In the genomic region with DNA sequence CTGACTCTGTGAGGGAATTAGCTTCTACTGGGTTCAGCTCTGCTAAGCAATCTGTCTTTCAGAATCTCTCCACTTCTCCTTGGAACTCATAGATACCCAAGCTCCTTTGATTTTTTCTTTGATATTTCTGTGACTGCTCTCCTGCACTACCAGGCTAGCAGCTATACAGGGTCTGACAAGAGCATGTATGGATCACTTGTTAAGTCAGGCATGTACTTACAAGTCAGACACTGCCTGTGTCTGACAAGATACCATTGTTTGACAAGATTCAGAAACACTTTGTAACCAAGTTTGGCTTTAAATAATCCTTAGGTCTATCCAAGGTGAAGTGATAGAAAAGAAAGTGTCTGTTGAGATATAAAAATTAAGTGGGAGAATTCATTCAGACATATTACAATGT, we compare ENCODE assay signal across 1 cellular context.
TF ChIP-seq lines count a peak whose summit lies in the region.

No MANE protein-coding gene starts in this region.

TF ChIP-seq in neural cell, 6 proteins besides CTCF, POLR2A, EP300 and RAD21:
- TF ChIP-seq, protein P1, sequence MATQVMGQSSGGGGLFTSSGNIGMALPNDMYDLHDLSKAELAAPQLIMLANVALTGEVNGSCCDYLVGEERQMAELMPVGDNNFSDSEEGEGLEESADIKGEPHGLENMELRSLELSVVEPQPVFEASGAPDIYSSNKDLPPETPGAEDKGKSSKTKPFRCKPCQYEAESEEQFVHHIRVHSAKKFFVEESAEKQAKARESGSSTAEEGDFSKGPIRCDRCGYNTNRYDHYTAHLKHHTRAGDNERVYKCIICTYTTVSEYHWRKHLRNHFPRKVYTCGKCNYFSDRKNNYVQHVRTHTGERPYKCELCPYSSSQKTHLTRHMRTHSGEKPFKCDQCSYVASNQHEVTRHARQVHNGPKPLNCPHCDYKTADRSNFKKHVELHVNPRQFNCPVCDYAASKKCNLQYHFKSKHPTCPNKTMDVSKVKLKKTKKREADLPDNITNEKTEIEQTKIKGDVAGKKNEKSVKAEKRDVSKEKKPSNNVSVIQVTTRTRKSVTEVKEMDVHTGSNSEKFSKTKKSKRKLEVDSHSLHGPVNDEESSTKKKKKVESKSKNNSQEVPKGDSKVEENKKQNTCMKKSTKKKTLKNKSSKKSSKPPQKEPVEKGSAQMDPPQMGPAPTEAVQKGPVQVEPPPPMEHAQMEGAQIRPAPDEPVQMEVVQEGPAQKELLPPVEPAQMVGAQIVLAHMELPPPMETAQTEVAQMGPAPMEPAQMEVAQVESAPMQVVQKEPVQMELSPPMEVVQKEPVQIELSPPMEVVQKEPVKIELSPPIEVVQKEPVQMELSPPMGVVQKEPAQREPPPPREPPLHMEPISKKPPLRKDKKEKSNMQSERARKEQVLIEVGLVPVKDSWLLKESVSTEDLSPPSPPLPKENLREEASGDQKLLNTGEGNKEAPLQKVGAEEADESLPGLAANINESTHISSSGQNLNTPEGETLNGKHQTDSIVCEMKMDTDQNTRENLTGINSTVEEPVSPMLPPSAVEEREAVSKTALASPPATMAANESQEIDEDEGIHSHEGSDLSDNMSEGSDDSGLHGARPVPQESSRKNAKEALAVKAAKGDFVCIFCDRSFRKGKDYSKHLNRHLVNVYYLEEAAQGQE (IDR thresholded peaks at IDR 0.05; ENCODE audit: borderline replicate concordance), result no peak
- TF ChIP-seq EZH2 (IDR thresholded peaks at IDR 0.05; ENCODE audit: borderline replicate concordance, insufficient read depth, low read length, poor library complexity, severe bottlenecking) (no peak), TAF1 (IDR thresholded peaks at IDR 0.05; ENCODE audit: low read depth) (no peak), SMC3 (conservative IDR thresholded peaks at IDR 0.05; ENCODE audit: poor library complexity) (no peak), POLR2AphosphoS5 (IDR thresholded peaks at IDR 0.05) (no peak), MXI1 (conservative IDR thresholded peaks at IDR 0.05; ENCODE audit: poor library complexity, severe bottlenecking) (no peak)
